Comparison of ENCODE assay signal across 7 cellular contexts in the genomic region with DNA sequence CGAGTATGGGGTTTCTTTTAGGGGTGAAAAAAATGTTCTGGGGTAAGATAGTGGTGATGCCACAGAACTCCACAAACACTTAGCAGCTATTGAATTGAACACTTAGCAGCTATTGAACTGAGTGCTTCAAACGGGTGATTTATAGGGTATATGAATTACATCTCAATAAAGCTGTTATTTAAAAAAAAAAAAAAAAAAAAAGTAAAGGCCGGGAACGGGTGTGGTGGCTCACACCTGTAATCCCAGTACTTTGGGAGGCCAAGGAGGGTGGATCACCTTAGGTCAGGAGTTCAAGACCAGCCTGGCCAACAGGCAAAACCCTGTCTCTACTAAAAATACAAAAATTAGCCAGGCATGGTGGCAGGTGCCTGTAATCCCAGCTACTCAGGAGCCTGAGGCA. TPM values are rescaled to one million over a fixed set of nuclear protein-coding genes. Genes with fewer than 3 reads are reported as not detected.
DNase-seq lines count a peak whose midpoint lies in the region; ATAC-seq, FAIRE-seq and TF ChIP-seq lines count a peak whose summit lies in the region.
"Not testable (repeated sequence)": the region's sequence is repeated elsewhere in the genome, so short reads cannot be mapped to it uniquely, and the experiment has no call there.

No MANE protein-coding gene starts in this region.

- peaks cover 22% of the 10 kb centered on the region for H3K9me1 ChIP-seq in IMR-90 (ENCODE audit: insufficient read depth, low read length)
- not testable (repeated sequence) for H3K9me1 ChIP-seq in K562 (ENCODE audit: control insufficient read depth, insufficient read depth, low read length)

- peaks cover 11% of the 10 kb centered on the region for H3K4me1 ChIP-seq in IMR-90 (ENCODE audit: control insufficient read depth, insufficient read depth, low read length)
- peaks cover 27% of the 10 kb centered on the region for H3K4me1 ChIP-seq in SJSA1 (replicated peaks)
- peaks cover 7 to 24% of the 10 kb centered on the region in 2 experiments; a peak in 4 of 5 replicates for H3K4me1 ChIP-seq in K562 (replicated peaks in 1 of 2; ENCODE audit: control insufficient read depth in 2 of 2, insufficient read depth in 2 of 2, low read length in 2 of 2)
- not testable (repeated sequence) for H3K4me1 ChIP-seq in hepatocyte (ENCODE audit: insufficient read depth)
- peaks cover 22% of the 10 kb centered on the region for H3K4me1 ChIP-seq in skeletal muscle satellite cell (ENCODE audit: control insufficient read depth, insufficient read depth, low read length)

- not testable (repeated sequence) for H3K36me3 ChIP-seq in IMR-90 (ENCODE audit: control insufficient read depth, insufficient read depth, low read length); SJSA1; K562 (ENCODE audit: control insufficient read depth, insufficient read depth, low read length); hepatocyte (replicated peaks; ENCODE audit: insufficient read depth, low read depth); skeletal muscle satellite cell (ENCODE audit: insufficient read depth, low read length)

- BruUV-seq in IMR-90 (replicated peaks; lab: Mats Ljungman, UMichigan), result TSS peak; percentile 90
- not testable (repeated sequence) for BruUV-seq in K562 (replicated peaks; lab: Mats Ljungman, UMichigan)

- H3K9me2 ChIP-seq in hepatocyte (replicated peaks; ENCODE audit: insufficient read depth), result not testable (repeated sequence)

- peak overlapping the region; percentile 40 for H4K5ac ChIP-seq in IMR-90 (ENCODE audit: low read depth, low read length)

- TF ChIP-seq EP300 in K562 (IDR thresholded peaks at IDR 0.05; ENCODE audit: low read length), result not testable (repeated sequence)

- peak overlapping the region; percentile 100 for H2BK20ac ChIP-seq in IMR-90 (ENCODE audit: low read depth, low read length)

- in situ Hi-C loops in IMR-90 (cut with MboI; ENCODE audit: low sequenced_read_pairs); K562 (cut with MboI): not testable (repeated sequence)

- H4K8ac ChIP-seq in IMR-90 (ENCODE audit: low read depth in 2 of 2, low read length in 2 of 2), result peak overlapping the region; percentile 11 to 97; a peak in 3 of 4 replicates

- peaks cover 0 to 22% of the 10 kb centered on the region in 2 experiments; a peak in 2 of 4 replicates for H3K79me1 ChIP-seq in IMR-90 (ENCODE audit: low read depth in 1 of 2, low read length in 2 of 2)

- H4K91ac ChIP-seq in IMR-90 (ENCODE audit: insufficient read depth, low read depth, low read length), result peak overlapping the region; percentile 98

- H3K4ac ChIP-seq in IMR-90 (ENCODE audit: low read depth, low read length), result peak overlapping the region; percentile 99

- not testable (repeated sequence) for TF ChIP-seq POLR2A in IMR-90 (IDR thresholded peaks at IDR 0.05; ENCODE audit: low read depth, low read length); K562 (conservative IDR thresholded peaks at IDR 0.05)

- ATAC-seq in IMR-90 (ENCODE audit: low read depth); K562: not testable (repeated sequence)

- not testable (repeated sequence) for H3K4me2 ChIP-seq in IMR-90 (ENCODE audit: low read depth, low read length); K562 (ENCODE audit: insufficient read depth, low read length); hepatocyte; skeletal muscle satellite cell (ENCODE audit: low read length)

- CTCF ChIA-PET in AG04450 (lab: Charles Lee), result interaction anchor here (0.6 to 2.6 kb wide), 2 partner anchors 154 to 365 kb away, joined by 4 to 13 read pairs; no protein-coding TSS in a partner anchor
- CTCF ChIA-PET in IMR-90 (lab: Yijun Ruan, JAX); K562 (lab: Yijun Ruan, JAX; ENCODE audit: low intra/inter-chr PET ratio): not testable (repeated sequence)

- H3K79me2 ChIP-seq in K562 (ENCODE audit: control insufficient read depth, insufficient read depth, low read length); hepatocyte: not testable (repeated sequence)

- H3K27me3 ChIP-seq in AG04450 (ENCODE audit: control insufficient read depth, insufficient read depth, low read length); IMR-90 (ENCODE audit: control insufficient read depth, insufficient read depth, low read length); SJSA1 (replicated peaks); hepatocyte; skeletal muscle satellite cell (ENCODE audit: control insufficient read depth, insufficient read depth, low read length): not testable (repeated sequence)
- peaks cover 0 to 22% of the 10 kb centered on the region in 2 experiments; a peak in 2 of 5 replicates for H3K27me3 ChIP-seq in K562 (ENCODE audit: control insufficient read depth in 2 of 2, insufficient read depth in 2 of 2, low read length in 2 of 2)

- not testable (repeated sequence) for TF ChIP-seq CTCF in AG04450 (IDR thresholded peaks at IDR 0.05; ENCODE audit: low read depth, low read length); IMR-90 (conservative IDR thresholded peaks at IDR 0.05; ENCODE audit: low read depth, low read length); K562 (IDR thresholded peaks at IDR 0.05 in 2 of 3, conservative IDR thresholded peaks at IDR 0.05 in 1 of 3; ENCODE audit: insufficient read depth in 2 of 3, low read depth in 1 of 3, low read length in 3 of 3); hepatocyte (IDR thresholded peaks at IDR 0.05; ENCODE audit: poor library complexity)

- intact Hi-C loops in IMR-90 (cut with micrococcal nuclease); K562 (cut with micrococcal nuclease): not testable (repeated sequence)
- intact Hi-C loops in posterior vena cava (cut with DNase I), result loop anchor here (5.0 kb wide), 2 partner anchors 46 to 1449 kb away; no protein-coding TSS in a partner anchor

- not testable (repeated sequence) for H3K9me3 ChIP-seq in AG04450 (ENCODE audit: control insufficient read depth, insufficient read depth, low read length); IMR-90 (ENCODE audit: control insufficient read depth, insufficient read depth, low read length); SJSA1 (replicated peaks); K562 (replicated peaks; ENCODE audit: control insufficient read depth, insufficient read depth, low read depth, low read length); hepatocyte (ENCODE audit: low read depth); skeletal muscle satellite cell (replicated peaks; ENCODE audit: low read length)

- peak overlapping the region; percentile 82 for H2BK5ac ChIP-seq in IMR-90 (ENCODE audit: low read depth, low read length, poor library complexity, severe bottlenecking)

- H3K23ac ChIP-seq in IMR-90 (ENCODE audit: low read depth, low read length), result peak overlapping the region; percentile 99

- dilution Hi-C loops in IMR-90 (cut with HindIII; ENCODE audit: low sequenced_read_pairs, unreplicated experiment), result not testable (repeated sequence)

- not testable (repeated sequence) for H2AFZ ChIP-seq in IMR-90 (replicated peaks; ENCODE audit: low read length, poor library complexity); K562 (ENCODE audit: low read depth, low read length); hepatocyte

- H3K18ac ChIP-seq in IMR-90 (ENCODE audit: low read depth, low read length), result peak overlapping the region; percentile 48

- H2BK120ac ChIP-seq in IMR-90 (ENCODE audit: low read depth, low read length), result peak overlapping the region; percentile 100

- POLR2A ChIA-PET in AG04450 (lab: Yijun Ruan, JAX) (interaction anchor here (0.6 to 2.0 kb wide), 8 partner anchors 13 to 212 kb away, joined by 3 to 17 read pairs (median 5); a partner anchor contains a TSS), IMR-90 (lab: Charles Lee; ENCODE audit: unreplicated experiment) (interaction anchor here (1.4 kb wide), 1 partner anchor 13 kb away, joined by 4 read pairs; no protein-coding TSS in a partner anchor)
- POLR2A ChIA-PET in K562 (lab: Yijun Ruan, JAX), result not testable (repeated sequence)

- not testable (repeated sequence) for TF ChIP-seq RAD21 in IMR-90 (IDR thresholded peaks at IDR 0.05; ENCODE audit: low read length); K562 (CRISPR knock-in tag; conservative IDR thresholded peaks at IDR 0.05 in 1 of 2, IDR thresholded peaks at IDR 0.05 in 1 of 2)

- peak overlapping the region; percentile 99 for H3K14ac ChIP-seq in IMR-90 (replicated peaks; ENCODE audit: low read depth, low read length)

- not testable (repeated sequence) for H3K56ac ChIP-seq in IMR-90 (ENCODE audit: extremely low read depth, insufficient read depth, low read length)

- not testable (repeated sequence) for H4K20me1 ChIP-seq in IMR-90 (ENCODE audit: insufficient read depth, low read length); K562 (replicated peaks; ENCODE audit: control insufficient read depth, insufficient read depth, low read length); hepatocyte (ENCODE audit: insufficient read depth, poor library complexity, severe bottlenecking)

- H3K27ac ChIP-seq in AG04450 (ENCODE audit: low read depth, low read length) (peak overlapping the region; percentile 92), IMR-90 (ENCODE audit: insufficient read depth, low read length) (peak overlapping the region; percentile 72; the same call in 1 of the 2 replicates), SJSA1 (peak overlapping the region; percentile 78), hepatocyte (peak overlapping the region; percentile 66)
- H3K27ac ChIP-seq in K562 (ENCODE audit: extremely low read depth, low read depth, low read length), result not testable (repeated sequence)

- H2BK15ac ChIP-seq in IMR-90 (ENCODE audit: low read depth, low read length), result peak overlapping the region; percentile 98; the same call in 2 of the 3 replicates

- not testable (repeated sequence) for DNase-seq in AG04450 (ENCODE audit: low read depth, low spot score); IMR-90; SJSA1 (ENCODE audit: low read depth in 1 of 2, low spot score in 2 of 2); K562 (ENCODE audit: extremely low read depth in 1 of 4, low spot score in 3 of 4); hepatocyte (ENCODE audit: low spot score)
- DNase-seq in posterior vena cava (ENCODE audit: low spot score), result peak; percentile 26

- FAIRE-seq in K562 (lab: Jason Lieb, UNC), result not testable (repeated sequence)

- not testable (repeated sequence) for H3K4me3 ChIP-seq in AG04450 (ENCODE audit: low read depth, low read length); IMR-90 (ENCODE audit: insufficient read depth, low read depth, low read length); SJSA1; K562; hepatocyte; skeletal muscle satellite cell (ENCODE audit: low read length)

- peak overlapping the region; percentile 96 for H2AK9ac ChIP-seq in IMR-90 (replicated peaks; ENCODE audit: low read depth, low read length, poor library complexity)

- no CpG with 5 or more reads among the region's 4 CpGs for WGBS in IMR-90 (ENCODE audit: extremely low coverage in 2 of 2, insufficient read length in 1 of 2), 2 experiments
- 24% methylated on average over 3 of the region's 4 CpGs for WGBS in K562 (ENCODE audit: insufficient coverage, low coverage, missing lambda C conversion rate)
- 89% methylated on average over 4 of the region's 4 CpGs for WGBS in hepatocyte (ENCODE audit: low lambda C conversion rate, missing lambda C conversion rate)

- H2AK5ac ChIP-seq in IMR-90 (ENCODE audit: low read depth, low read length), result peak overlapping the region; percentile 97; the same call in 1 of the 2 replicates

- H3K9ac ChIP-seq in IMR-90 (ENCODE audit: low read depth, low read length) (0 out of 2 replicates have a peak overlapping the region, but pooled peaks have one; percentile 6), skeletal muscle satellite cell (ENCODE audit: low read depth, low read length) (peak overlapping the region; percentile 53)
- not testable (repeated sequence) for H3K9ac ChIP-seq in K562 (ENCODE audit: insufficient read depth in 1 of 2, low read depth in 2 of 2, low read length in 2 of 2)

RNA-seq across cellular contexts. Expression of a gene that starts 48.7 kb away (rescaled TPM):
- polyA plus RNA-seq in AG04450 (2011; rRNA removed) (46.8 and 72.0 TPM in 2 replicates), IMR-90 (2012; rRNA removed) (211 and 222 TPM in 2 replicates), K562 (2011; rRNA removed) (0.13 and 0.30 TPM in 2 replicates), K562 (2014; fragmentation: Illumina TruSeq; extraction: Trizol) (0.15 and 0.37 TPM in 2 replicates), K562 (2014; fragmentation: Nextera tagmentation; extraction: Ambion mirVana) (not detected), K562 (2014; rRNA removed) (0.08 and 0.32 TPM in 2 replicates), hepatocyte (141 and 142 TPM in 2 replicates)
- polyA minus RNA-seq in AG04450 (2011; rRNA and poly(A)+ RNA removed), result 34.7 and 44.8 TPM in 2 replicates
- total RNA-seq in IMR-90 (2012; rRNA removed) (16.0 and 18.6 TPM in 2 replicates), K562 (2014; rRNA removed) (0.24 TPM in 1 of 2 replicates, not detected in the other), K562 (2014; rRNA removed; fragmentation: Illumina TruSeq; extraction: Trizol) (0.07 and 0.26 TPM in 2 replicates), K562 (2015; rRNA removed; fragmentation: Illumina TruSeq; extraction: Trizol) (0.11 and 0.14 TPM in 2 replicates), K562 (2021) (0.78 and 0.82 TPM in 2 replicates), hepatocyte (57.8 and 71.4 TPM in 2 replicates), posterior vena cava (10 to 100 TPM; 69.5 to 83.1 TPM)
- polyA plus RNA-seq in IMR-90 (2012; cell fraction: cytosol; rRNA removed), result 148 and 334 TPM in 2 replicates
- polyA plus RNA-seq in IMR-90 (2012; cell fraction: nucleus; rRNA removed; ENCODE audit: low replicate concordance), result 193 and 494 TPM in 2 replicates
- total RNA-seq in SJSA1 (2014; rRNA removed; shearing (Covaris generic)), result 63.4 and 108 TPM in 2 replicates
- total RNA-seq in K562 (2011; cell fraction: chromatin; rRNA removed; ENCODE audit: low replicate concordance), result 0.90 and 3.6 TPM in 2 replicates
- total RNA-seq in K562 (2011; cell fraction: nucleolus; rRNA removed), result 3.3 and 3.7 TPM in 2 replicates
- 0.95 and 1.2 TPM in 2 replicates for total RNA-seq in K562 (2011; cell fraction: nucleoplasm; rRNA removed)
- 0.13 and 0.57 TPM in 2 replicates for polyA plus RNA-seq in K562 (2011; cell fraction: cytosol; rRNA removed)
- 0.60 and 1.4 TPM in 2 replicates for polyA plus RNA-seq in K562 (2011; cell fraction: nucleus; rRNA removed)
- 0.39 and 0.80 TPM in 2 replicates for polyA plus RNA-seq in K562 (2012)
- polyA minus RNA-seq in K562 (2011; rRNA and poly(A)+ RNA removed), result 0.25 and 0.36 TPM in 2 replicates
- polyA minus RNA-seq in K562 (2011; cell fraction: cytosol; rRNA and poly(A)+ RNA removed), result 0.29 and 1.6 TPM in 2 replicates
- 1.2 and 1.3 TPM in 2 replicates for polyA minus RNA-seq in K562 (2011; cell fraction: nucleus; rRNA and poly(A)+ RNA removed)
- total RNA-seq in skeletal muscle satellite cell (2012; rRNA removed), result 102 and 105 TPM in 2 replicates
